Comparison of ENCODE assay signal across 1 cellular context in the genomic region with DNA sequence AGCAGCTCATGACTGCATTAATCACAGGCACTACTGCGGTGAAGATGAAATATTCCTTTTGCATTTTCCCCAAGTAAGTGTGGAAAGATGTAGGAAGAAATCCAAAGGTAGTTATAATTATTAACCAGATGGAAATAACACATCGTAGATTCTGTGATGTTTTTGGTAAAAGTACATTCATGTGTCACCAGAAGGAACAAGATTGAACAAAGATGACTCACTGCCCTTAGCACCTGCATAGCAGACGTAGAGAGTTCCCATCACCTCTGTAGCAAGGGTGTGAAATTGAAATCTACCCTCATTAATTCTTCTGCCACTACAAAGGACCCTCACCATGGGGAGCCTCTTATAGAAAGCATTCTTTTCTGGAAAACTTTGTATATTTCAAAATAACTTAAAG.
TF ChIP-seq lines count a peak whose summit lies in the region.

No MANE protein-coding gene starts in this region.

TF ChIP-seq in SK-N-SH treated with all-trans-retinoic acid at 6 μM for 48 hours, 23 proteins besides CTCF, POLR2A, EP300 and RAD21 (continued from another document):
- TF ChIP-seq, protein P1, sequence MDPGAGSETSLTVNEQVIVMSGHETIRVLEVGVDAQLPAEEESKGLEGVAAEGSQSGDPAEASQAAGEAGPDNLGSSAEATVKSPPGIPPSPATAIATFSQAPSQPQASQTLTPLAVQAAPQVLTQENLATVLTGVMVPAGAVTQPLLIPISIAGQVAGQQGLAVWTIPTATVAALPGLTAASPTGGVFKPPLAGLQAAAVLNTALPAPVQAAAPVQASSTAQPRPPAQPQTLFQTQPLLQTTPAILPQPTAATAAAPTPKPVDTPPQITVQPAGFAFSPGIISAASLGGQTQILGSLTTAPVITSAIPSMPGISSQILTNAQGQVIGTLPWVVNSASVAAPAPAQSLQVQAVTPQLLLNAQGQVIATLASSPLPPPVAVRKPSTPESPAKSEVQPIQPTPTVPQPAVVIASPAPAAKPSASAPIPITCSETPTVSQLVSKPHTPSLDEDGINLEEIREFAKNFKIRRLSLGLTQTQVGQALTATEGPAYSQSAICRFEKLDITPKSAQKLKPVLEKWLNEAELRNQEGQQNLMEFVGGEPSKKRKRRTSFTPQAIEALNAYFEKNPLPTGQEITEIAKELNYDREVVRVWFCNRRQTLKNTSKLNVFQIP (CRISPR knock-in tag; IDR thresholded peaks at IDR 0.05; ENCODE audit: borderline replicate concordance, low read depth), result no peak
- TF ChIP-seq OSR1 (CRISPR knock-in tag; IDR thresholded peaks at IDR 0.05) (no peak), BACH2 (CRISPR knock-in tag; IDR thresholded peaks at IDR 0.05; ENCODE audit: borderline replicate concordance) (no peak), ZFP3 (CRISPR knock-in tag; IDR thresholded peaks at IDR 0.05) (no peak), ZNF70 (CRISPR knock-in tag; IDR thresholded peaks at IDR 0.05) (no peak), ISL1 (CRISPR knock-in tag; IDR thresholded peaks at IDR 0.05) (no peak), ESRRG (CRISPR knock-in tag; IDR thresholded peaks at IDR 0.05) (no peak), ZC3H10 (CRISPR knock-in tag; IDR thresholded peaks at IDR 0.05) (no peak), TCF4 (CRISPR knock-in tag; IDR thresholded peaks at IDR 0.05; ENCODE audit: borderline replicate concordance) (no peak)
- TF ChIP-seq, protein P2, sequence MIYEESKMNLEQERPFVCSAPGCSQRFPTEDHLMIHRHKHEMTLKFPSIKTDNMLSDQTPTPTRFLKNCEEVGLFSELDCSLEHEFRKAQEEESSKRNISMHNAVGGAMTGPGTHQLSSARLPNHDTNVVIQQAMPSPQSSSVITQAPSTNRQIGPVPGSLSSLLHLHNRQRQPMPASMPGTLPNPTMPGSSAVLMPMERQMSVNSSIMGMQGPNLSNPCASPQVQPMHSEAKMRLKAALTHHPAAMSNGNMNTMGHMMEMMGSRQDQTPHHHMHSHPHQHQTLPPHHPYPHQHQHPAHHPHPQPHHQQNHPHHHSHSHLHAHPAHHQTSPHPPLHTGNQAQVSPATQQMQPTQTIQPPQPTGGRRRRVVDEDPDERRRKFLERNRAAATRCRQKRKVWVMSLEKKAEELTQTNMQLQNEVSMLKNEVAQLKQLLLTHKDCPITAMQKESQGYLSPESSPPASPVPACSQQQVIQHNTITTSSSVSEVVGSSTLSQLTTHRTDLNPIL (CRISPR knock-in tag; IDR thresholded peaks at IDR 0.05; ENCODE audit: low read depth), result no peak
- TF ChIP-seq, protein P3, sequence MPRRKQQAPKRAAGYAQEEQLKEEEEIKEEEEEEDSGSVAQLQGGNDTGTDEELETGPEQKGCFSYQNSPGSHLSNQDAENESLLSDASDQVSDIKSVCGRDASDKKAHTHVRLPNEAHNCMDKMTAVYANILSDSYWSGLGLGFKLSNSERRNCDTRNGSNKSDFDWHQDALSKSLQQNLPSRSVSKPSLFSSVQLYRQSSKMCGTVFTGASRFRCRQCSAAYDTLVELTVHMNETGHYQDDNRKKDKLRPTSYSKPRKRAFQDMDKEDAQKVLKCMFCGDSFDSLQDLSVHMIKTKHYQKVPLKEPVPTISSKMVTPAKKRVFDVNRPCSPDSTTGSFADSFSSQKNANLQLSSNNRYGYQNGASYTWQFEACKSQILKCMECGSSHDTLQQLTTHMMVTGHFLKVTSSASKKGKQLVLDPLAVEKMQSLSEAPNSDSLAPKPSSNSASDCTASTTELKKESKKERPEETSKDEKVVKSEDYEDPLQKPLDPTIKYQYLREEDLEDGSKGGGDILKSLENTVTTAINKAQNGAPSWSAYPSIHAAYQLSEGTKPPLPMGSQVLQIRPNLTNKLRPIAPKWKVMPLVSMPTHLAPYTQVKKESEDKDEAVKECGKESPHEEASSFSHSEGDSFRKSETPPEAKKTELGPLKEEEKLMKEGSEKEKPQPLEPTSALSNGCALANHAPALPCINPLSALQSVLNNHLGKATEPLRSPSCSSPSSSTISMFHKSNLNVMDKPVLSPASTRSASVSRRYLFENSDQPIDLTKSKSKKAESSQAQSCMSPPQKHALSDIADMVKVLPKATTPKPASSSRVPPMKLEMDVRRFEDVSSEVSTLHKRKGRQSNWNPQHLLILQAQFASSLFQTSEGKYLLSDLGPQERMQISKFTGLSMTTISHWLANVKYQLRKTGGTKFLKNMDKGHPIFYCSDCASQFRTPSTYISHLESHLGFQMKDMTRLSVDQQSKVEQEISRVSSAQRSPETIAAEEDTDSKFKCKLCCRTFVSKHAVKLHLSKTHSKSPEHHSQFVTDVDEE (CRISPR knock-in tag; IDR thresholded peaks at IDR 0.05), result no peak
